ENCODE assay signal across 11 cellular contexts in genomic region chrY:20740609-20741008, GRCh38. TPM values are rescaled to one million over a fixed set of nuclear protein-coding genes. Genes with fewer than 3 reads are reported as not detected.
DNase-seq lines count a peak whose midpoint lies in the region; ATAC-seq and TF ChIP-seq lines count a peak whose summit lies in the region.
"Had no signal": no experiment of that assay in that cellular context is flagged by ENCODE, and none has a peak within 500 bp of the region (broad histone marks: within the 10 kb centered on the region; RNA-seq: fewer than 3 reads in every experiment).

No MANE protein-coding gene starts in this region.

- no peaks in the 10 kb centered on the region for H3K27me3 ChIP-seq in SK-N-SH (ENCODE audit: insufficient read depth)
- H3K27me3 ChIP-seq: neutrophil had no signal

- CTCF ChIA-PET in SK-N-SH (lab: Yijun Ruan, JAX): no interaction called here

- H3F3A ChIP-seq in SK-N-SH (replicated peaks; ENCODE audit: insufficient read depth): no peaks in the 10 kb centered on the region

- no peak overlapping the region for H3K4me3 Mint-ChIP-seq in T-helper 1 cell treated with Interleukin-12 subunit alpha and Interleukin-12 subunit beta and Interleukin-4 antibody, amounts not matched to agents 30 μg/mL and 1 μg/mL, for 36 hours
- H3K4me3 Mint-ChIP-seq in activated naive CD8-positive, alpha-beta T cell treated with anti-CD3 and anti-CD28 coated beads, Interleukin-2, amount 10 ng/mL, durations not matched to agents 7 days and 5 days: no peak overlapping the region
- H3K4me3 Mint-ChIP-seq in activated T-helper 1 cell treated with anti-CD3 and anti-CD28 coated beads, Interleukin-12 subunit alpha, Interleukin-12 subunit beta, Interleukin-2, Interleukin-4 antibody, amounts not matched to agents 30 ng/mL and 10 ng/mL and 1 ng/mL, durations not matched to agents 14 hours and 24 hours and 36 hours: no peak overlapping the region

- TF ChIP-seq EP300 in SK-N-SH (IDR thresholded peaks at IDR 0.05; ENCODE audit: borderline replicate concordance in 1 of 2, low read depth in 1 of 2, low read length in 1 of 2): no peak

- no peaks in the 10 kb centered on the region for H3K79me2 ChIP-seq in SK-N-SH (ENCODE audit: insufficient read depth)

- WGBS in SK-N-SH (ENCODE audit: low lambda C conversion rate): no CpG with 5 or more reads among the region's 4 CpGs

- H3K36me3 ChIP-seq in SK-N-SH (replicated peaks in 1 of 2; ENCODE audit: control insufficient read depth in 1 of 2, insufficient read depth in 2 of 2, low read length in 1 of 2): no peaks in the 10 kb centered on the region
- H3K36me3 ChIP-seq: neutrophil had no signal

- H3K4me3 ChIP-seq in SK-N-SH (ENCODE audit: low read depth in 2 of 2, low read length in 1 of 2): no peak overlapping the region

- no peaks in the 10 kb centered on the region for H3K4me1 ChIP-seq in SK-N-SH (ENCODE audit: control insufficient read depth in 1 of 2, insufficient read depth in 2 of 2, low read depth in 1 of 2, low read length in 1 of 2)

- H3K27me3 Mint-ChIP-seq in T-helper 1 cell treated with Interleukin-12 subunit alpha and Interleukin-12 subunit beta and Interleukin-4 antibody, amounts not matched to agents 30 μg/mL and 1 μg/mL, for 36 hours (ENCODE audit: low read depth): no peaks in the 10 kb centered on the region
- H3K27me3 Mint-ChIP-seq in activated naive CD8-positive, alpha-beta T cell treated with anti-CD3 and anti-CD28 coated beads, Interleukin-2, amount 10 ng/mL, durations not matched to agents 7 days and 5 days: no peaks in the 10 kb centered on the region
- no peaks in the 10 kb centered on the region for H3K27me3 Mint-ChIP-seq in activated T-helper 1 cell treated with anti-CD3 and anti-CD28 coated beads, Interleukin-12 subunit alpha, Interleukin-12 subunit beta, Interleukin-2, Interleukin-4 antibody, amounts not matched to agents 30 ng/mL and 10 ng/mL and 1 ng/mL, durations not matched to agents 14 hours and 24 hours and 36 hours (ENCODE audit: insufficient read depth)

- H3K9me2 ChIP-seq in SK-N-SH: no peaks in the 10 kb centered on the region

- no peaks in the 10 kb centered on the region for H3K36me3 Mint-ChIP-seq in T-helper 1 cell treated with Interleukin-12 subunit alpha and Interleukin-12 subunit beta and Interleukin-4 antibody, amounts not matched to agents 30 μg/mL and 1 μg/mL, for 36 hours (ENCODE audit: low read depth)
- no peaks in the 10 kb centered on the region for H3K36me3 Mint-ChIP-seq in activated naive CD8-positive, alpha-beta T cell treated with anti-CD3 and anti-CD28 coated beads, Interleukin-2, amount 10 ng/mL, durations not matched to agents 7 days and 5 days
- no peaks in the 10 kb centered on the region for H3K36me3 Mint-ChIP-seq in activated T-helper 1 cell treated with anti-CD3 and anti-CD28 coated beads, Interleukin-12 subunit alpha, Interleukin-12 subunit beta, Interleukin-2, Interleukin-4 antibody, amounts not matched to agents 30 ng/mL and 10 ng/mL and 1 ng/mL, durations not matched to agents 14 hours and 24 hours and 36 hours (ENCODE audit: low read depth)

- peaks cover 51% of the 10 kb centered on the region for H3K4me1 Mint-ChIP-seq in T-helper 1 cell treated with Interleukin-12 subunit alpha and Interleukin-12 subunit beta and Interleukin-4 antibody, amounts not matched to agents 30 μg/mL and 1 μg/mL, for 36 hours (ENCODE audit: low read depth)
- H3K4me1 Mint-ChIP-seq in activated naive CD8-positive, alpha-beta T cell treated with anti-CD3 and anti-CD28 coated beads, Interleukin-2, amount 10 ng/mL, durations not matched to agents 7 days and 5 days: peaks cover 23% of the 10 kb centered on the region
- peaks cover 56% of the 10 kb centered on the region for H3K4me1 Mint-ChIP-seq in activated T-helper 1 cell treated with anti-CD3 and anti-CD28 coated beads, Interleukin-12 subunit alpha, Interleukin-12 subunit beta, Interleukin-2, Interleukin-4 antibody, amounts not matched to agents 30 ng/mL and 10 ng/mL and 1 ng/mL, durations not matched to agents 14 hours and 24 hours and 36 hours (ENCODE audit: low read depth)

- no peak for ATAC-seq in activated naive CD8-positive, alpha-beta T cell treated with anti-CD3 and anti-CD28 coated beads, Interleukin-2, amount 10 ng/mL, durations not matched to agents 7 days and 5 days (ENCODE audit: low read depth)

- peak overlapping the region; percentile 65 for H3K27ac Mint-ChIP-seq in T-helper 1 cell treated with Interleukin-12 subunit alpha and Interleukin-12 subunit beta and Interleukin-4 antibody, amounts not matched to agents 30 μg/mL and 1 μg/mL, for 36 hours
- H3K27ac Mint-ChIP-seq in activated naive CD8-positive, alpha-beta T cell treated with anti-CD3 and anti-CD28 coated beads, Interleukin-2, amount 10 ng/mL, durations not matched to agents 7 days and 5 days: peak overlapping the region; percentile 54
- H3K27ac Mint-ChIP-seq in activated T-helper 1 cell treated with anti-CD3 and anti-CD28 coated beads, Interleukin-12 subunit alpha, Interleukin-12 subunit beta, Interleukin-2, Interleukin-4 antibody, amounts not matched to agents 30 ng/mL and 10 ng/mL and 1 ng/mL, durations not matched to agents 14 hours and 24 hours and 36 hours: no peak overlapping the region

- POLR2A ChIA-PET in activated naive CD8-positive, alpha-beta T cell treated with anti-CD3 and anti-CD28 coated beads, Interleukin-2, amount 10 ng/mL, durations not matched to agents 7 days and 5 days (lab: Charles Lee): no interaction called here
- POLR2A ChIA-PET in SK-N-SH (lab: Yijun Ruan, JAX): no interaction called here

- H3K9me3 ChIP-seq in SK-N-SH: no peaks in the 10 kb centered on the region
- H3K9me3 ChIP-seq: neutrophil had no signal

- no peak for TF ChIP-seq RAD21 in SK-N-SH (IDR thresholded peaks at IDR 0.05; ENCODE audit: low read length)

- no peaks in the 10 kb centered on the region for H4K20me1 ChIP-seq in SK-N-SH (ENCODE audit: insufficient read depth)

- H3K9me3 Mint-ChIP-seq in T-helper 1 cell treated with Interleukin-12 subunit alpha and Interleukin-12 subunit beta and Interleukin-4 antibody, amounts not matched to agents 30 μg/mL and 1 μg/mL, for 36 hours: no peaks in the 10 kb centered on the region
- no peaks in the 10 kb centered on the region for H3K9me3 Mint-ChIP-seq in activated naive CD8-positive, alpha-beta T cell treated with anti-CD3 and anti-CD28 coated beads, Interleukin-2, amount 10 ng/mL, durations not matched to agents 7 days and 5 days
- peaks cover 2% of the 10 kb centered on the region for H3K9me3 Mint-ChIP-seq in activated T-helper 1 cell treated with anti-CD3 and anti-CD28 coated beads, Interleukin-12 subunit alpha, Interleukin-12 subunit beta, Interleukin-2, Interleukin-4 antibody, amounts not matched to agents 30 ng/mL and 10 ng/mL and 1 ng/mL, durations not matched to agents 14 hours and 24 hours and 36 hours

- no peak overlapping the region for H3K9ac ChIP-seq in SK-N-SH

- DNase-seq in T-helper 1 cell (no peak), HT1080 (ENCODE audit: low read depth) (peak; percentile 16), renal cortical epithelial cell (ENCODE audit: low read depth) (peak; percentile 31), SK-N-SH (no peak), hippocampal formation (lab: John Stamatoyannopoulos, UW) (no peak)
- DNase-seq in activated naive CD8-positive, alpha-beta T cell treated with anti-CD3 and anti-CD28 coated beads, Interleukin-2, amount 10 ng/mL, durations not matched to agents 7 days and 5 days: peak; percentile 45
- DNase-seq in activated T-helper 1 cell treated with anti-CD3 and anti-CD28 coated beads, Interleukin-12 subunit alpha, Interleukin-12 subunit beta, Interleukin-2, Interleukin-4 antibody, amounts not matched to agents 30 ng/mL and 10 ng/mL and 1 ng/mL, durations not matched to agents 14 hours and 24 hours and 36 hours (ENCODE audit: low spot score): no peak
- DNase-seq: ACHN, NCI-H2029 had no signal

- H2AFZ ChIP-seq in SK-N-SH (ENCODE audit: low read depth): no peak overlapping the region

- H3K4me2 ChIP-seq in SK-N-SH: no peak overlapping the region

- intact Hi-C loops in activated T-helper 1 cell treated with anti-CD3 and anti-CD28 coated beads, Interleukin-12 subunit alpha, Interleukin-12 subunit beta, Interleukin-2, Interleukin-4 antibody, amounts not matched to agents 30 ng/mL and 10 ng/mL and 1 ng/mL, durations not matched to agents 14 hours and 24 hours and 36 hours (cut with micrococcal nuclease): loop anchor here (1.0 to 10.0 kb wide), 6 partner anchors 56 to 1307 kb away; no protein-coding TSS in a partner anchor

- TF ChIP-seq CTCF in SK-N-SH (IDR thresholded peaks at IDR 0.05): no peak

- no peak overlapping the region for H3K27ac ChIP-seq in SK-N-SH (ENCODE audit: low read depth in 2 of 2, low read length in 1 of 2)
- H3K27ac ChIP-seq: neutrophil had no signal

TF ChIP-seq in SK-N-SH, 30 proteins besides CTCF, POLR2A, EP300 and RAD21 (continues in another document):
- TF ChIP-seq PBX3 (IDR thresholded peaks at IDR 0.05): no peak
- no peak for TF ChIP-seq MXI1 (IDR thresholded peaks at IDR 0.05; ENCODE audit: low read depth, low read length)
- TF ChIP-seq FOSL2 (IDR thresholded peaks at IDR 0.05; ENCODE audit: borderline replicate concordance, low read depth): no peak
- TF ChIP-seq POLR2AphosphoS5 (IDR thresholded peaks at IDR 0.05; ENCODE audit: low read depth, low read length): no peak

RNA-seq across cellular contexts. Expression of gene RPS4Y2, which starts 15.3 kb away (rescaled TPM):
- not detected in 2 replicates for total RNA-seq in HT1080 (2014; rRNA removed; shearing (Covaris generic))
- not detected in 2 replicates for polyA plus RNA-seq in HT1080 (2015; cell fraction: cytosol; rRNA removed)
- polyA plus RNA-seq in HT1080 (2015; cell fraction: nucleus; rRNA removed): not detected in 2 replicates
- total RNA-seq in activated naive CD8-positive, alpha-beta T cell treated with anti-CD3 and anti-CD28 coated beads, Interleukin-2, amount 10 ng/mL, durations not matched to agents 7 days and 5 days: under 1 TPM in 1 of 2 experiments, not detected in 1; 0.40 TPM
- not detected in 2 replicates for total RNA-seq in renal cortical epithelial cell
- not detected in 2 replicates for polyA plus RNA-seq in SK-N-SH (2012; rRNA removed)
- polyA plus RNA-seq in SK-N-SH (2012; cell fraction: cytosol; rRNA removed): not detected in 2 replicates
- polyA plus RNA-seq in SK-N-SH (2012; cell fraction: nucleus; rRNA removed): not detected in 2 replicates
- 0.56 TPM in 1 of 2 replicates, not detected in the other for total RNA-seq in activated T-helper 1 cell treated with anti-CD3 and anti-CD28 coated beads, Interleukin-12 subunit alpha, Interleukin-12 subunit beta, Interleukin-2, Interleukin-4 antibody, amounts not matched to agents 30 ng/mL and 10 ng/mL and 1 ng/mL, durations not matched to agents 14 hours and 24 hours and 36 hours

Comparison
In these comparisons a context has a peak if more than half of its experiments do, and no peak if none do; other contexts are left out.
1. DNase-seq: peak in HT1080 (single experiment), activated naive CD8-positive, alpha-beta T cell treated with anti-CD3 and anti-CD28 coated beads, Interleukin-2, amount 10 ng/mL, durations not matched to agents 7 days and 5 days (single experiment) and renal cortical epithelial cell (single experiment); none in T-helper 1 cell (0 of 5), SK-N-SH (single experiment), activated T-helper 1 cell treated with anti-CD3 and anti-CD28 coated beads, Interleukin-12 subunit alpha, Interleukin-12 subunit beta, Interleukin-2, Interleukin-4 antibody, amounts not matched to agents 30 ng/mL and 10 ng/mL and 1 ng/mL, durations not matched to agents 14 hours and 24 hours and 36 hours (single experiment) and hippocampal formation (0 of 2).